Comparison of ENCODE assay signal across 21 cellular contexts in genomic region chr4:138804705-138805104, GRCh38.
DNase-seq lines count a peak whose midpoint lies in the region; ATAC-seq and TF ChIP-seq lines count a peak whose summit lies in the region.
"Had no signal": no experiment of that assay in that cellular context is flagged by ENCODE, and none has a peak within 500 bp of the region (broad histone marks: within the 10 kb centered on the region; RNA-seq: fewer than 3 reads in every experiment).

No MANE protein-coding gene starts in this region.

- no peak overlapping the region for H3K4me3 ChIP-seq in choroid plexus epithelial cell (ENCODE audit: low read depth, low read length)
- H3K4me3 ChIP-seq: adrenal gland, testis had no signal

- DNase-seq in HuH-7 (ENCODE audit: low spot score) (peak; percentile 6), choroid plexus epithelial cell (ENCODE audit: low read depth) (peak; percentile 26), islet precursor cell (peak; percentile 56), renal cortical epithelial cell (ENCODE audit: low read depth) (peak; percentile 27), GF-D8 (lab: John Stamatoyannopoulos, UW) (no peak)
- no peak for DNase-seq in stimulated activated naive CD4-positive, alpha-beta T cell (lab: John Stamatoyannopoulos, UW)
- DNase-seq in effector memory CD8-positive, alpha-beta T cell: no peak
- DNase-seq: activated CD4-positive, alpha-beta T cell treated with anti-CD3 and anti-CD28 coated beads, Interleukin-2, amount 50 U/mL, for 4 hours; activated gamma-delta T cell; adrenal gland; CD8-positive, alpha-beta T cell; cerebellar nuclear complex; DMS79; endodermal cell; hippocampal formation; MV-4-11; NCI-H1930; NCI-H510A; stimulated activated CD4-positive, alpha-beta T cell treated with anti-CD3 and anti-CD28 coated beads, Interleukin-15, amount 100 ng/mL, for 24 hours; testis had no signal

- no peak for ATAC-seq in effector memory CD8-positive, alpha-beta T cell (replicated peaks)
- ATAC-seq: CD8-positive, alpha-beta T cell; natural killer cell treated with Interleukin-12 subunit alpha and Interleukin-12 subunit beta and Interleukin-15 and Interleukin-18, amount 100 ng/mL, for 72 hours had no signal

- no peak overlapping the region for H3K4me3 Mint-ChIP-seq in effector memory CD8-positive, alpha-beta T cell
- H3K4me3 Mint-ChIP-seq: CD8-positive, alpha-beta T cell; endodermal cell; natural killer cell treated with Interleukin-12 subunit alpha and Interleukin-12 subunit beta and Interleukin-15 and Interleukin-18, amount 100 ng/mL, for 72 hours had no signal

- no peak overlapping the region for H3K27ac Mint-ChIP-seq in effector memory CD8-positive, alpha-beta T cell
- H3K27ac Mint-ChIP-seq: CD8-positive, alpha-beta T cell; endodermal cell; natural killer cell treated with Interleukin-12 subunit alpha and Interleukin-12 subunit beta and Interleukin-15 and Interleukin-18, amount 100 ng/mL, for 72 hours had no signal

- no peaks in the 10 kb centered on the region for H3K36me3 Mint-ChIP-seq in effector memory CD8-positive, alpha-beta T cell (ENCODE audit: insufficient read depth)
- H3K36me3 Mint-ChIP-seq: CD8-positive, alpha-beta T cell; natural killer cell treated with Interleukin-12 subunit alpha and Interleukin-12 subunit beta and Interleukin-15 and Interleukin-18, amount 100 ng/mL, for 72 hours had no signal

- TF ChIP-seq CTCF in choroid plexus epithelial cell (conservative IDR thresholded peaks at IDR 0.05; ENCODE audit: low read depth, low read length): no peak

- H3K9me3 Mint-ChIP-seq in effector memory CD8-positive, alpha-beta T cell: no peaks in the 10 kb centered on the region
- H3K9me3 Mint-ChIP-seq: CD8-positive, alpha-beta T cell; endodermal cell; natural killer cell treated with Interleukin-12 subunit alpha and Interleukin-12 subunit beta and Interleukin-15 and Interleukin-18, amount 100 ng/mL, for 72 hours had no signal

- peaks cover 15 to 16% of the 10 kb centered on the region in 2 donors for H3K27me3 Mint-ChIP-seq in effector memory CD8-positive, alpha-beta T cell

- no peaks in the 10 kb centered on the region for H3K4me1 Mint-ChIP-seq in effector memory CD8-positive, alpha-beta T cell (ENCODE audit: low read depth in 2 of 2)

Comparison
In these comparisons a context has a peak if more than half of its experiments do, and no peak if none do; other contexts are left out.
1. DNase-seq: peak in HuH-7 (single experiment), choroid plexus epithelial cell (single experiment), islet precursor cell (single experiment) and renal cortical epithelial cell (single experiment); none in GF-D8 (single experiment), stimulated activated naive CD4-positive, alpha-beta T cell (0 of 6) and effector memory CD8-positive, alpha-beta T cell (0 of 3).